34 cellular contexts compared by ENCODE assay signal in genomic region chr11:111365722-111366559, GRCh38. TPM values are rescaled to one million over a fixed set of nuclear protein-coding genes. Genes with fewer than 3 reads are reported as not detected.
DNase-seq lines count a peak whose midpoint lies in the region; ATAC-seq, FAIRE-seq and TF ChIP-seq lines count a peak whose summit lies in the region.
"Had no signal": no experiment of that assay in that cellular context is flagged by ENCODE, and none has a peak within 500 bp of the region (broad histone marks: within the 10 kb centered on the region; RNA-seq: fewer than 3 reads in every experiment).

No MANE protein-coding gene starts in this region.

- ATAC-seq in GM21423 (IDR thresholded peaks at IDR 0.05; ENCODE audit: unreplicated experiment): no peak
- ATAC-seq: activated CD4-positive, CD25-positive, alpha-beta regulatory T cell treated with anti-CD3 and anti-CD28 coated beads, Interleukin-2, amount 50 U/mL, for 24 hours; activated CD8-positive, alpha-beta T cell treated with anti-CD3 and anti-CD28 coated beads for 36 hours; gastrocnemius medialis; left cardiac atrium; right cardiac atrium had no signal

- FAIRE-seq in GM18507 (lab: Jason Lieb, UNC): peak; percentile 76
- FAIRE-seq: RCC 7860 had no signal

- WGBS in hepatocyte (ENCODE audit: low lambda C conversion rate, missing lambda C conversion rate): 72% methylated on average over 8 of the region's 8 CpGs

- H3K4me2 ChIP-seq in BLaER1: no peak overlapping the region
- peak overlapping the region; percentile 96 for H3K4me2 ChIP-seq in OCI-LY7 (ENCODE audit: low read length)
- H3K4me2 ChIP-seq in hepatocyte: no peak overlapping the region
- H3K4me2 ChIP-seq in PC-9: no peak overlapping the region

- peaks cover 100% of the 10 kb centered on the region for H4K20me1 ChIP-seq in BLaER1
- H4K20me1 ChIP-seq in OCI-LY7 (ENCODE audit: insufficient read depth, low read length): peaks cover 51% of the 10 kb centered on the region
- H4K20me1 ChIP-seq in hepatocyte (ENCODE audit: insufficient read depth, poor library complexity, severe bottlenecking): no peaks in the 10 kb centered on the region
- H4K20me1 ChIP-seq in PC-9 (ENCODE audit: insufficient read depth): no peaks in the 10 kb centered on the region

- H3K36me3 ChIP-seq in BLaER1: peaks cover 100% of the 10 kb centered on the region
- H3K36me3 ChIP-seq in OCI-LY7 (ENCODE audit: insufficient read depth, low read length): peaks cover 100% of the 10 kb centered on the region
- no peaks in the 10 kb centered on the region for H3K36me3 ChIP-seq in hepatocyte (replicated peaks; ENCODE audit: insufficient read depth, low read depth)
- H3K36me3 ChIP-seq in PC-9 (ENCODE audit: low read depth): no peaks in the 10 kb centered on the region
- H3K36me3 ChIP-seq: gastrocnemius medialis, HAP-1, MG63 had no signal

- H3K27ac ChIP-seq in BLaER1 (peak overlapping the region; percentile 70; the same call in 1 of the 2 replicates), OCI-LY7 (ENCODE audit: low read depth, low read length, poor library complexity, severe bottlenecking) (peak overlapping the region; percentile 89), hepatocyte (peak overlapping the region; percentile 69), PC-9 (no peak overlapping the region)
- H3K27ac ChIP-seq: gastrocnemius medialis had no signal

- H3K4me1 ChIP-seq in BLaER1 (peaks cover 83% of the 10 kb centered on the region), OCI-LY7 (ENCODE audit: insufficient read depth, low read length, poor library complexity, severe bottlenecking) (peaks cover 100% of the 10 kb centered on the region), hepatocyte (ENCODE audit: insufficient read depth) (peaks cover 5% of the 10 kb centered on the region), PC-9 (replicated peaks; ENCODE audit: insufficient read depth) (peaks cover 24% of the 10 kb centered on the region)
- H3K4me1 ChIP-seq: gastrocnemius medialis, HAP-1 had no signal

- peaks cover 15% of the 10 kb centered on the region for H3F3A ChIP-seq in PC-9 (ENCODE audit: insufficient read depth, low read depth)

- no peak overlapping the region for H3K9ac ChIP-seq in BLaER1

- H3K9me3 ChIP-seq in BLaER1 (peaks cover 13% of the 10 kb centered on the region; the same call in 1 of the 2 replicates), OCI-LY7 (ENCODE audit: low read length) (no peaks in the 10 kb centered on the region), hepatocyte (ENCODE audit: low read depth) (no peaks in the 10 kb centered on the region), PC-9 (ENCODE audit: insufficient read depth, low read depth) (peaks cover 3% of the 10 kb centered on the region; the same call in 1 of the 2 replicates)
- H3K9me3 ChIP-seq: gastrocnemius medialis, HAP-1, MG63, spleen had no signal

- intact Hi-C loops in OCI-LY7 (cut with micrococcal nuclease; ENCODE audit: unreplicated experiment) (no loop called here), PC-9 (cut with micrococcal nuclease; ENCODE audit: unreplicated experiment) (loop anchor here (10.0 kb wide), 1 partner anchor 61 kb away; no protein-coding TSS in a partner anchor)

- peaks cover 100% of the 10 kb centered on the region for H3K79me2 ChIP-seq in OCI-LY7 (ENCODE audit: insufficient read depth, low read depth, low read length)
- H3K79me2 ChIP-seq in hepatocyte: no peaks in the 10 kb centered on the region
- H3K79me2 ChIP-seq in PC-9 (ENCODE audit: low read depth): no peaks in the 10 kb centered on the region

- no peak for DNase-seq in GM18507 (ENCODE audit: extremely low spot score, insufficient read length, low read depth)
- DNase-seq in OCI-LY7 (ENCODE audit: low spot score): no peak
- no peak for DNase-seq in hepatocyte (ENCODE audit: low spot score)
- no peak for DNase-seq in NCI-H1105 (lab: John Stamatoyannopoulos, UW)
- no peak for DNase-seq in PC-9
- no peak for DNase-seq in T-helper 9 cell
- DNase-seq: ACHN; activated CD8-positive, alpha-beta T cell treated with anti-CD3 and anti-CD28 coated beads for 36 hours; activated effector memory CD4-positive, alpha-beta T cell treated with anti-CD3 and anti-CD28 coated beads, Interleukin-2, amount 50 U/mL, for 16 hours; C1 segment of cervical spinal cord; cerebellar nuclear complex; COR-L47; DND-41; gastrocnemius medialis; KBM-7; left cardiac atrium; mammary epithelial cell; MG63; NCI-H1417 treated with DMSO at 0.1 percent for 48 hours; NCI-H2107; NCI-H446; right cardiac atrium; SIG-M5; spleen; stimulated activated CD4-positive, alpha-beta T cell treated with anti-CD3 and anti-CD28 coated beads, Interleukin-2, amount 100 ng/mL, for 48 hours; SW 1271 had no signal

- no peak overlapping the region for H3K4me3 ChIP-seq in BLaER1
- no peak overlapping the region for H3K4me3 ChIP-seq in OCI-LY7 (ENCODE audit: low read depth, low read length, poor library complexity, severe bottlenecking)
- H3K4me3 ChIP-seq in hepatocyte: no peak overlapping the region
- H3K4me3 ChIP-seq in PC-9: no peak overlapping the region
- H3K4me3 ChIP-seq: gastrocnemius medialis, HAP-1, MG63 had no signal

- POLR2A ChIA-PET in OCI-LY7 (lab: Charles Lee) (interaction anchor here (12.4 to 24.8 kb wide), 2 partner anchors 12 to 50 kb away, joined by 101 to 577 read pairs; partner anchors contain the start of gene POU2AF1), PC-9 (lab: Charles Lee; ENCODE audit: unreplicated experiment) (no interaction called here)

- H2AFZ ChIP-seq in OCI-LY7 (ENCODE audit: low read length) (no peak overlapping the region), hepatocyte (no peak overlapping the region), PC-9 (no peak overlapping the region)

- no peak for TF ChIP-seq CTCF in OCI-LY7 (conservative IDR thresholded peaks at IDR 0.05; ENCODE audit: low read length)
- TF ChIP-seq CTCF in hepatocyte (IDR thresholded peaks at IDR 0.05; ENCODE audit: poor library complexity): no peak
- no peak for TF ChIP-seq CTCF in PC-9 (conservative IDR thresholded peaks at IDR 0.05)

- CTCF ChIA-PET in OCI-LY7 (lab: Charles Lee; ENCODE audit: unreplicated experiment): interaction anchor here (1.3 kb wide), 1 partner anchor 7 kb away, joined by 3 read pairs; no protein-coding TSS in a partner anchor
- CTCF ChIA-PET in PC-9 (lab: Charles Lee): no interaction called here

- H3K9me2 ChIP-seq in OCI-LY7 (ENCODE audit: insufficient read depth, low read length) (no peaks in the 10 kb centered on the region), hepatocyte (replicated peaks; ENCODE audit: insufficient read depth) (no peaks in the 10 kb centered on the region), PC-9 (ENCODE audit: insufficient read depth) (no peaks in the 10 kb centered on the region)

- BruUV-seq in OCI-LY7 (replicated peaks; lab: Mats Ljungman, UMichigan) (no TSS peak), PC-9 (replicated peaks; lab: Mats Ljungman, UMichigan) (no TSS peak)

- H3K27me3 ChIP-seq in BLaER1 (no peaks in the 10 kb centered on the region), hepatocyte (no peaks in the 10 kb centered on the region), PC-9 (ENCODE audit: insufficient read depth, low read depth) (no peaks in the 10 kb centered on the region)
- H3K27me3 ChIP-seq: gastrocnemius medialis, MG63, spleen had no signal

RNA-seq across cellular contexts. Expression of gene POU2AF1, which starts 13.1 kb away (rescaled TPM):
- total RNA-seq in OCI-LY7 (2014; rRNA removed; shearing (Covaris generic)): 56.4 and 86.1 TPM in 2 replicates
- total RNA-seq in OCI-LY7 (2022): 285 and 315 TPM in 2 replicates
- 0.08 and 0.23 TPM in 2 replicates for total RNA-seq in hepatocyte
- 0.06 TPM in 1 of 2 replicates, not detected in the other for polyA plus RNA-seq in hepatocyte
- total RNA-seq in PC-9 (2021): 0.37 TPM in 1 of 2 replicates, not detected in the other
- total RNA-seq: dermis microvascular lymphatic vessel endothelial cell, HT1080 had no signal
- polyA plus RNA-seq: neural cell, right cardiac atrium had no signal

Comparison
In these comparisons a context has a peak if more than half of its experiments do, and no peak if none do; other contexts are left out.
1. RNA of gene POU2AF1, which starts 13.1 kb away (total RNA-seq): 56.4 to 315 TPM in OCI-LY7; 0.37 TPM in PC-9 and 0.08 to 0.23 TPM in hepatocyte; every median in the first group is over 10 times any median in the second.